1 cellular context compared by ENCODE assay signal in genomic region chr2:143762176-143762928, GRCh38.
TF ChIP-seq lines count a peak whose summit lies in the region.

No MANE protein-coding gene starts in this region.

TF ChIP-seq in SK-N-SH, 30 proteins besides CTCF, POLR2A, EP300 and RAD21 (continued from another document):
- no peak for TF ChIP-seq RCOR1 (IDR thresholded peaks at IDR 0.05; ENCODE audit: low read length)
